10 cellular contexts compared by ENCODE assay signal in genomic region chr4:5052424-5052702, GRCh38. TPM values are rescaled to one million over a fixed set of nuclear protein-coding genes. Genes with fewer than 3 reads are reported as not detected.
DNase-seq lines count a peak whose midpoint lies in the region; ATAC-seq, FAIRE-seq and TF ChIP-seq lines count a peak whose summit lies in the region.
"Had no signal": no experiment of that assay in that cellular context is flagged by ENCODE, and none has a peak within 500 bp of the region (broad histone marks: within the 10 kb centered on the region; RNA-seq: fewer than 3 reads in every experiment).

No MANE protein-coding gene starts in this region.

- H3K9me3 ChIP-seq in ascending aorta, result no peaks in the 10 kb centered on the region
- H3K9me3 ChIP-seq in kidney (ENCODE audit: control insufficient read depth in 1 of 2, low read length in 2 of 2), result no peaks in the 10 kb centered on the region
- no peaks in the 10 kb centered on the region for H3K9me3 ChIP-seq in testis
- H3K9me3 ChIP-seq: gastroesophageal sphincter had no signal

- intact Hi-C loops in ascending aorta (cut with DNase I) (loop anchor here (5.0 kb wide), 1 partner anchor 60 kb away; no protein-coding TSS in a partner anchor), kidney (cut with DNase I) (no loop called here), testis (cut with DNase I; ENCODE audit: low total_unique reads) (no loop called here)

- ATAC-seq in HG02610 (IDR thresholded peaks at IDR 0.05; ENCODE audit: unreplicated experiment), result no peak

- H3K27ac ChIP-seq in ascending aorta (no peak overlapping the region), kidney (ENCODE audit: low read depth in 2 of 2, low read length in 2 of 2) (peak overlapping the region; percentile 7 to 22), testis (no peak overlapping the region)

- H3K27me3 ChIP-seq in ascending aorta, result no peaks in the 10 kb centered on the region
- no peaks in the 10 kb centered on the region for H3K27me3 ChIP-seq in testis
- H3K27me3 ChIP-seq: gastroesophageal sphincter had no signal

- no peaks in the 10 kb centered on the region for H3K9me3 Mint-ChIP-seq in activated naive CD4-positive, alpha-beta T cell treated with anti-CD3 and anti-CD28 coated beads, Interleukin-2, amount 10 ng/mL, durations not matched to agents 7 days and 5 days

- CTCF ChIA-PET in activated naive CD4-positive, alpha-beta T cell treated with anti-CD3 and anti-CD28 coated beads, Interleukin-2, amount 10 ng/mL, durations not matched to agents 7 days and 5 days (lab: Charles Lee), result no interaction called here

- no peaks in the 10 kb centered on the region for H3K36me3 ChIP-seq in ascending aorta
- H3K36me3 ChIP-seq in kidney (ENCODE audit: control insufficient read depth in 1 of 2, insufficient read depth in 2 of 2, low read length in 2 of 2), result no peaks in the 10 kb centered on the region
- H3K36me3 ChIP-seq in testis (ENCODE audit: low read depth, missing control alignments), result no peaks in the 10 kb centered on the region
- H3K36me3 ChIP-seq: gastroesophageal sphincter had no signal

- H3K4me3 ChIP-seq in ascending aorta, result peak overlapping the region; percentile 47 to 62
- peak overlapping the region; percentile 77 to 85 for H3K4me3 ChIP-seq in kidney (ENCODE audit: low read length in 2 of 2)
- peak overlapping the region in 1 of 2 donors; percentile 70 for H3K4me3 ChIP-seq in testis

- no peak overlapping the region for H3K27ac Mint-ChIP-seq in activated naive CD4-positive, alpha-beta T cell treated with anti-CD3 and anti-CD28 coated beads, Interleukin-2, amount 10 ng/mL, durations not matched to agents 7 days and 5 days

- FAIRE-seq in kidney (lab: Jason Lieb, UNC), result no peak

- peak overlapping the region in 1 of 2 donors; percentile 27 for H3K9ac ChIP-seq in kidney (ENCODE audit: low read length in 2 of 2)

- H3K4me3 Mint-ChIP-seq in activated naive CD4-positive, alpha-beta T cell treated with anti-CD3 and anti-CD28 coated beads, Interleukin-2, amount 10 ng/mL, durations not matched to agents 7 days and 5 days, result peak overlapping the region; percentile 46

- peaks cover 9% of the 10 kb centered on the region for H3K4me1 Mint-ChIP-seq in activated naive CD4-positive, alpha-beta T cell treated with anti-CD3 and anti-CD28 coated beads, Interleukin-2, amount 10 ng/mL, durations not matched to agents 7 days and 5 days

- 21 to 40% methylated on average over 6 of the region's 6 CpGs for WGBS in testis, 2 donors

- no peak for TF ChIP-seq POLR2A in testis (IDR thresholded peaks at IDR 0.05)

- peaks cover 55% of the 10 kb centered on the region for H3K27me3 Mint-ChIP-seq in activated naive CD4-positive, alpha-beta T cell treated with anti-CD3 and anti-CD28 coated beads, Interleukin-2, amount 10 ng/mL, durations not matched to agents 7 days and 5 days

- no peaks in the 10 kb centered on the region for H3K36me3 Mint-ChIP-seq in activated naive CD4-positive, alpha-beta T cell treated with anti-CD3 and anti-CD28 coated beads, Interleukin-2, amount 10 ng/mL, durations not matched to agents 7 days and 5 days

- DNase-seq in activated naive CD4-positive, alpha-beta T cell treated with anti-CD3 and anti-CD28 coated beads, Interleukin-2, amount 10 ng/mL, durations not matched to agents 7 days and 5 days, result no peak
- no peak for DNase-seq in activated naive CD4-positive, alpha-beta T cell treated with Interleukin-2 at 50 U/mL for 16 hours
- no peak for DNase-seq in ascending aorta (ENCODE audit: low spot score in 2 of 2)
- DNase-seq in kidney, result no peak
- peak; percentile 19 for DNase-seq in testis
- no peak for DNase-seq in cerebellar nuclear complex (lab: John Stamatoyannopoulos, UW)
- no peak for DNase-seq in epidermal melanocyte (ENCODE audit: insufficient read length, low spot score)
- DNase-seq: SIG-M5 had no signal

- TF ChIP-seq CTCF in ascending aorta (IDR thresholded peaks at IDR 0.05) (no peak), kidney (IDR thresholded peaks at IDR 0.05; ENCODE audit: borderline replicate concordance, extremely low read depth, insufficient read depth) (no peak), testis (IDR thresholded peaks at IDR 0.05) (no peak)

- peaks cover 0 to 2% of the 10 kb centered on the region in 2 donors for H3K4me1 ChIP-seq in ascending aorta
- peaks cover 17 to 26% of the 10 kb centered on the region in 2 donors for H3K4me1 ChIP-seq in kidney (ENCODE audit: control insufficient read depth in 1 of 2, insufficient read depth in 1 of 2, low read depth in 1 of 2, low read length in 2 of 2)
- H3K4me1 ChIP-seq in testis, result peaks cover 6% of the 10 kb centered on the region

RNA-seq across cellular contexts. Expression of gene STK32B, which starts 1.1 kb away (rescaled TPM):
- total RNA-seq in ascending aorta (2.3 TPM), kidney (18.2 TPM), testis (10 to 100 TPM; 17.5 to 22.6 TPM)
- polyA plus RNA-seq in kidney (ENCODE audit: insufficient read depth, low read depth, low replicate concordance) (18.1 TPM), testis (ENCODE audit: insufficient read depth, low read depth, low replicate concordance) (29.7 TPM)

RNA-seq across cellular contexts. Expression of gene CYTL1, which starts 33.1 kb away (rescaled TPM):
- total RNA-seq in ascending aorta (0.85 TPM), kidney (1.7 TPM), testis (under 1 TPM in 1 of 2 donors, not detected in 1; 0.39 TPM)
- polyA plus RNA-seq in kidney (ENCODE audit: insufficient read depth, low read depth, low replicate concordance) (not detected), testis (ENCODE audit: insufficient read depth, low read depth, low replicate concordance) (3.1 TPM)

Comparison
In these comparisons a context has a peak if more than half of its experiments do, and no peak if none do; other contexts are left out.
1. H3K27ac ChIP-seq: peak in kidney (2 of 2); none in ascending aorta (0 of 2) and testis (0 of 2).